ENCODE assay signal across 8 cellular contexts in genomic region chr11:119029340-119030028, GRCh38. TPM values are rescaled to one million over a fixed set of nuclear protein-coding genes. Genes with fewer than 3 reads are reported as not detected.
DNase-seq lines count a peak whose midpoint lies in the region; ATAC-seq and TF ChIP-seq lines count a peak whose summit lies in the region.

No MANE protein-coding gene starts in this region.

- peak overlapping the region; percentile 58 for H3K9ac ChIP-seq in endocrine pancreas (ENCODE audit: control insufficient read depth, insufficient read depth, low read length)

- 52 to 74% methylated on average over 10 of the region's 10 CpGs for WGBS in upper lobe of left lung, 2 donors

- H3K4me1 ChIP-seq in endocrine pancreas (ENCODE audit: control insufficient read depth, insufficient read depth, low read length) (no peaks in the 10 kb centered on the region), upper lobe of left lung (peaks cover 21 to 39% (median 25%) of the 10 kb centered on the region in 4 donors)

- TF ChIP-seq POLR2A in upper lobe of left lung (IDR thresholded peaks at IDR 0.05), result no peak

- H3K9me3 ChIP-seq in endocrine pancreas (ENCODE audit: control insufficient read depth, low read length) (no peaks in the 10 kb centered on the region), upper lobe of left lung (no peaks in the 10 kb centered on the region)

- peak overlapping the region; percentile 74 to 91 (median 84) for H3K27ac ChIP-seq in upper lobe of left lung

- H3K4me3 ChIP-seq in endocrine pancreas (ENCODE audit: control insufficient read depth, insufficient read depth, low read length) (peak overlapping the region; percentile 45), upper lobe of left lung (peak overlapping the region in 3 of 4 donors; percentile 64 to 96 (median 82))

- H3K4me1 Mint-ChIP-seq in natural killer cell treated with Interleukin-12 subunit alpha and Interleukin-12 subunit beta and Interleukin-15 and Interleukin-18, amount 100 ng/mL, for 72 hours (ENCODE audit: low read depth in 2 of 2), result peaks cover 9 to 28% of the 10 kb centered on the region in 2 donors

- ATAC-seq in HG02870 (IDR thresholded peaks at IDR 0.05; ENCODE audit: unreplicated experiment) (peak; percentile 13), upper lobe of left lung (ENCODE audit: low FRiP score in 2 of 2) (peak in 1 of 2 donors; percentile 9), GM18858 (IDR thresholded peaks at IDR 0.05; ENCODE audit: unreplicated experiment) (no peak)
- no peak for ATAC-seq in natural killer cell treated with Interleukin-12 subunit alpha and Interleukin-12 subunit beta and Interleukin-15 and Interleukin-18, amount 100 ng/mL, for 72 hours

- no peak for TF ChIP-seq EP300 in upper lobe of left lung (IDR thresholded peaks at IDR 0.05)

- H3K27me3 Mint-ChIP-seq in natural killer cell treated with Interleukin-12 subunit alpha and Interleukin-12 subunit beta and Interleukin-15 and Interleukin-18, amount 100 ng/mL, for 72 hours, result no peaks in the 10 kb centered on the region

- H3K27me3 ChIP-seq in endocrine pancreas (ENCODE audit: control insufficient read depth, insufficient read depth, low read length) (no peaks in the 10 kb centered on the region), upper lobe of left lung (no peaks in the 10 kb centered on the region)

- H3K36me3 ChIP-seq in endocrine pancreas (ENCODE audit: control insufficient read depth, insufficient read depth, low read length), result no peaks in the 10 kb centered on the region
- H3K36me3 ChIP-seq in upper lobe of left lung, result peaks cover 5 to 33% (median 14%) of the 10 kb centered on the region in 4 donors

- in situ Hi-C loops in GM13976 (cut with MboI; ENCODE audit: low sequenced_read_pairs, unreplicated experiment), result no loop called here

- TF ChIP-seq CTCF in GM13976 (IDR thresholded peaks at IDR 0.05; ENCODE audit: borderline replicate concordance, control extremely low read depth, extremely low read depth, insufficient read depth, missing control alignments) (no peak), upper lobe of left lung (IDR thresholded peaks at IDR 0.05) (no peak)

- peak overlapping the region; percentile 84 for H3K4me3 Mint-ChIP-seq in natural killer cell treated with Interleukin-12 subunit alpha and Interleukin-12 subunit beta and Interleukin-15 and Interleukin-18, amount 100 ng/mL, for 72 hours

- DNase-seq in GM13976 (ENCODE audit: low spot score) (peak; percentile 51), UCSD-AML1 (lab: John Stamatoyannopoulos, UW; ENCODE audit: unreplicated experiment) (peak; percentile 29), upper lobe of left lung (no peak)
- no peak for DNase-seq in natural killer cell treated with Interleukin-12 subunit alpha and Interleukin-12 subunit beta and Interleukin-15 and Interleukin-18, amount 100 ng/mL, for 72 hours (ENCODE audit: low spot score)
- no peak for DNase-seq in effector CD8-positive, alpha-beta T cell (lab: John Stamatoyannopoulos, UW)

- peaks cover 5% of the 10 kb centered on the region for H3K36me3 Mint-ChIP-seq in natural killer cell treated with Interleukin-12 subunit alpha and Interleukin-12 subunit beta and Interleukin-15 and Interleukin-18, amount 100 ng/mL, for 72 hours

- no peaks in the 10 kb centered on the region for H3K9me3 Mint-ChIP-seq in natural killer cell treated with Interleukin-12 subunit alpha and Interleukin-12 subunit beta and Interleukin-15 and Interleukin-18, amount 100 ng/mL, for 72 hours

- H3K27ac Mint-ChIP-seq in natural killer cell treated with Interleukin-12 subunit alpha and Interleukin-12 subunit beta and Interleukin-15 and Interleukin-18, amount 100 ng/mL, for 72 hours, result peak overlapping the region; percentile 48 to 78

RNA-seq across cellular contexts. Expression of gene SLC37A4, which starts 1.2 kb away (rescaled TPM):
- total RNA-seq in natural killer cell treated with Interleukin-12 subunit alpha and Interleukin-12 subunit beta and Interleukin-15 and Interleukin-18, amount 100 ng/mL, for 72 hours, result 10 to 100 TPM; 20.3 to 32.6 TPM
- total RNA-seq in upper lobe of left lung, result 10 to 100 TPM; 11.4 to 29.0 (median 19.9) TPM

RNA-seq across cellular contexts. Expression of gene TRAPPC4, which starts 10.9 kb away (rescaled TPM):
- total RNA-seq in natural killer cell treated with Interleukin-12 subunit alpha and Interleukin-12 subunit beta and Interleukin-15 and Interleukin-18, amount 100 ng/mL, for 72 hours, result 10 to 100 TPM; 76.3 to 82.3 TPM
- total RNA-seq in upper lobe of left lung, result 10 to 100 TPM; 44.2 to 77.5 (median 63.6) TPM

RNA-seq across cellular contexts. Expression of gene RPS25, which starts 11.3 kb away (rescaled TPM):
- 100 to 1,000 TPM; 711 to 875 TPM for total RNA-seq in natural killer cell treated with Interleukin-12 subunit alpha and Interleukin-12 subunit beta and Interleukin-15 and Interleukin-18, amount 100 ng/mL, for 72 hours
- total RNA-seq in upper lobe of left lung, result 1,000 to 10,000 TPM in 2 of 6 donors, 100 to 1,000 TPM in 4; 253 to 1,288 (median 830) TPM

RNA-seq across cellular contexts. Expression of gene HYOU1, which starts 27.5 kb away (rescaled TPM):
- 100 to 1,000 TPM; 259 to 333 TPM for total RNA-seq in natural killer cell treated with Interleukin-12 subunit alpha and Interleukin-12 subunit beta and Interleukin-15 and Interleukin-18, amount 100 ng/mL, for 72 hours
- 100 to 1,000 TPM in 1 of 6 donors, 10 to 100 TPM in 5; 33.5 to 202 (median 72.7) TPM for total RNA-seq in upper lobe of left lung

RNA-seq across cellular contexts. Expression of gene CENATAC, which starts 31.5 kb away (rescaled TPM):
- 10 to 100 TPM; 53.4 to 97.8 TPM for total RNA-seq in natural killer cell treated with Interleukin-12 subunit alpha and Interleukin-12 subunit beta and Interleukin-15 and Interleukin-18, amount 100 ng/mL, for 72 hours
- 100 to 1,000 TPM in 3 of 6 donors, 10 to 100 TPM in 3; 44.3 to 407 (median 94.3) TPM for total RNA-seq in upper lobe of left lung

Comparison
In these comparisons a context has a peak if more than half of its experiments do, and no peak if none do; other contexts are left out.
1. DNase-seq: peak in GM13976 (single experiment) and UCSD-AML1 (single experiment); none in natural killer cell treated with Interleukin-12 subunit alpha and Interleukin-12 subunit beta and Interleukin-15 and Interleukin-18, amount 100 ng/mL, for 72 hours (single experiment), upper lobe of left lung (0 of 2) and effector CD8-positive, alpha-beta T cell (single experiment).